Comparison of ENCODE assay signal across 21 cellular contexts in the genomic region with DNA sequence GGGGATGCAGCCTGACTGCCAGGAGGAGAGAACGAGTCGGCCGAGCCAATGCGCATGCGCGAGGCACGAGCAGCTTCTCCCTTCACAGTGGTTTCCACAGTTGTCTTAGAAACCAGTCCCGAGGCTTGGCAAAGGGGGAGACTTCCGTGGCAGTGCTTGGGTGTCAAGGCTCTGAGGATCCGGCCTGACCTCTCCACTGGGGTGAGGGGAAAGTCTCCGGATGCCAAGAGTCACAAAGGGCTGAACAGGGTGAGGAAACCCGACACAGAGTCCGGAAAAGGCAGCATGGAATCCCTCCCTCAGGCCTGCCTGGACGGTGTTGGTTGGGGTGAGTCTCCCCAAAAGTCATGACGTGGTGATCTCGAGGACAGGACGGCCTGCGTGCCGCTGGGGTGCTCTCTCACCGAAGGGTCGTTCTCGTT.
DNase-seq lines count a peak whose midpoint lies in the region; ATAC-seq and TF ChIP-seq lines count a peak whose summit lies in the region.
"Had no signal": no experiment of that assay in that cellular context is flagged by ENCODE, and none has a peak within 500 bp of the region (broad histone marks: within the 10 kb centered on the region; RNA-seq: fewer than 3 reads in every experiment).

No MANE protein-coding gene starts in this region.

- no peak overlapping the region for H3K4me3 Mint-ChIP-seq in activated T-cell treated with anti-CD3 and anti-CD28 coated beads, Interleukin-2, amount 50 U/mL, for 72 hours
- H3K4me3 Mint-ChIP-seq: H9 had no signal

- DNase-seq in activated T-cell treated with anti-CD3 and anti-CD28 coated beads, Interleukin-2, amount 50 U/mL, for 1 hour, result peak; percentile 4
- DNase-seq in activated T-cell treated with anti-CD3 and anti-CD28 coated beads, Interleukin-2, amount 50 U/mL, for 72 hours, result no peak
- DNase-seq in NCI-H1105 treated with DMSO at 0.1 percent for 48 hours (lab: John Stamatoyannopoulos, UW) (peak; percentile 37), islet precursor cell (peak; percentile 20), transverse colon (peak; percentile 3), GM23248 (no peak), NOMO-1 (lab: John Stamatoyannopoulos, UW; ENCODE audit: unreplicated experiment in 2 of 2) (no peak), NCI-H1048 (lab: John Stamatoyannopoulos, UW) (no peak)
- DNase-seq: DMS 273 treated with DMSO at 0.1 percent for 48 hours, Karpas-422, MG63, NCI-H1092 treated with DMSO at 0.1 percent for 48 hours, NCI-H187 treated with DMSO at 0.1 percent for 48 hours, NCI-H2171 treated with DMSO at 0.1 percent for 48 hours, NCI-H446 treated with DMSO at 0.1 percent for 48 hours, NCI-H774, PC-9, SHP77, SK-N-SH had no signal

- H3K27ac ChIP-seq in transverse colon, result no peak overlapping the region
- H3K27ac ChIP-seq in GM23248, result no peak overlapping the region
- H3K27ac ChIP-seq: C4-2B, PC-9 had no signal

- peaks cover 7 to 9% of the 10 kb centered on the region in 2 donors for H3K36me3 Mint-ChIP-seq in activated T-cell treated with anti-CD3 and anti-CD28 coated beads, Interleukin-2, amount 50 U/mL, for 72 hours (ENCODE audit: insufficient read depth in 2 of 2)

- no peak for TF ChIP-seq CTCF in transverse colon (IDR thresholded peaks at IDR 0.05)

- H4K20me1 ChIP-seq in GM23248 (ENCODE audit: insufficient read depth), result no peaks in the 10 kb centered on the region

- H3K27me3 ChIP-seq in transverse colon, result no peaks in the 10 kb centered on the region
- H3K27me3 ChIP-seq in GM23248 (replicated peaks; ENCODE audit: insufficient read depth), result no peaks in the 10 kb centered on the region
- H3K27me3 ChIP-seq: MG63 had no signal

- 85 to 97% methylated on average over 5 to 22 of the region's 22 CpGs for WGBS in transverse colon (ENCODE audit: low coverage in 1 of 2), 2 donors
- WGBS in GM23248 (ENCODE audit: low coverage in 1 of 2, low lambda C conversion rate in 2 of 2, missing lambda C conversion rate in 2 of 2), 2 experiments, result 50 to 52% methylated on average over 22 of the region's 22 CpGs

- no peak overlapping the region for H3K27ac Mint-ChIP-seq in activated T-cell treated with anti-CD3 and anti-CD28 coated beads, Interleukin-2, amount 50 U/mL, for 72 hours
- H3K27ac Mint-ChIP-seq: H9 had no signal

- H3K4me1 ChIP-seq in transverse colon (no peaks in the 10 kb centered on the region), GM23248 (ENCODE audit: insufficient read depth) (no peaks in the 10 kb centered on the region)

- no peaks in the 10 kb centered on the region for H3F3A ChIP-seq in GM23248 (ENCODE audit: insufficient read depth)

- intact Hi-C loops in transverse colon (cut with DNase I; ENCODE audit: low total_unique reads), result no loop called here

- TF ChIP-seq EP300 in transverse colon (IDR thresholded peaks at IDR 0.05; ENCODE audit: low read depth), result no peak

- no peak for TF ChIP-seq POLR2A in transverse colon (IDR thresholded peaks at IDR 0.05)

- no peaks in the 10 kb centered on the region for H3K9me2 ChIP-seq in GM23248 (ENCODE audit: insufficient read depth)
- H3K9me2 ChIP-seq: SK-N-SH had no signal

- no peaks in the 10 kb centered on the region for H3K27me3 Mint-ChIP-seq in activated T-cell treated with anti-CD3 and anti-CD28 coated beads, Interleukin-2, amount 50 U/mL, for 72 hours (ENCODE audit: low read depth)

- H3K9me3 ChIP-seq in transverse colon (no peaks in the 10 kb centered on the region), GM23248 (ENCODE audit: low read depth) (no peaks in the 10 kb centered on the region)
- H3K9me3 ChIP-seq: MG63, SK-N-SH had no signal

- no peaks in the 10 kb centered on the region for H3K4me1 Mint-ChIP-seq in activated T-cell treated with anti-CD3 and anti-CD28 coated beads, Interleukin-2, amount 50 U/mL, for 72 hours (ENCODE audit: low read depth)
- H3K4me1 Mint-ChIP-seq: H9 had no signal

- H2AFZ ChIP-seq in GM23248, result no peak overlapping the region
- H2AFZ ChIP-seq: PC-9 had no signal

- ATAC-seq in activated T-cell treated with anti-CD3 and anti-CD28 coated beads, Interleukin-2, amount 50 U/mL, for 72 hours (replicated peaks in 1 of 2), result no peak

- H3K79me2 ChIP-seq in GM23248 (ENCODE audit: insufficient read depth), result no peaks in the 10 kb centered on the region

- no peaks in the 10 kb centered on the region for H3K36me3 ChIP-seq in transverse colon
- H3K36me3 ChIP-seq in GM23248 (ENCODE audit: low read depth), result no peaks in the 10 kb centered on the region
- H3K36me3 ChIP-seq: MG63 had no signal

- no peak overlapping the region for H3K9ac ChIP-seq in GM23248
- H3K9ac ChIP-seq: SK-N-SH had no signal

- no peak overlapping the region for H3K4me3 ChIP-seq in transverse colon
- no peak overlapping the region for H3K4me3 ChIP-seq in GM23248
- H3K4me3 ChIP-seq: MG63, PC-9 had no signal

- H3K9me3 Mint-ChIP-seq in activated T-cell treated with anti-CD3 and anti-CD28 coated beads, Interleukin-2, amount 50 U/mL, for 72 hours, result peaks cover 8 to 12% of the 10 kb centered on the region in 2 donors

- in situ Hi-C loops in transverse colon (cut with MboI; ENCODE audit: low pct_ligation_motif_present in 1 of 4, low pct_unique_long_range_greater_than_20kb in 1 of 4, low sequenced_read_pairs in 3 of 4), result no loop called here
- in situ Hi-C loops in GM23248 (cut with MboI), result no loop called here

- H3K4me2 ChIP-seq in GM23248 (ENCODE audit: unreplicated experiment), result no peak overlapping the region
- H3K4me2 ChIP-seq: PC-9, SK-N-SH had no signal

Comparison
In these comparisons a context has a peak if more than half of its experiments do, and no peak if none do; other contexts are left out.
1. DNase-seq: peak in activated T-cell treated with anti-CD3 and anti-CD28 coated beads, Interleukin-2, amount 50 U/mL, for 1 hour (single experiment), NCI-H1105 treated with DMSO at 0.1 percent for 48 hours (single experiment), islet precursor cell (single experiment) and transverse colon (single experiment); none in activated T-cell treated with anti-CD3 and anti-CD28 coated beads, Interleukin-2, amount 50 U/mL, for 72 hours (0 of 2), GM23248 (single experiment), NOMO-1 (0 of 2) and NCI-H1048 (single experiment).